27 cellular contexts compared by ENCODE assay signal in genomic region chr16:8739989-8740704, GRCh38. TPM values are rescaled to one million over a fixed set of nuclear protein-coding genes. Genes with fewer than 3 reads are reported as not detected.
DNase-seq lines count a peak whose midpoint lies in the region; ATAC-seq, FAIRE-seq and TF ChIP-seq lines count a peak whose summit lies in the region.
"Had no signal": no experiment of that assay in that cellular context is flagged by ENCODE, and none has a peak within 500 bp of the region (broad histone marks: within the 10 kb centered on the region; RNA-seq: fewer than 3 reads in every experiment).

No MANE protein-coding gene starts in this region.

- intact Hi-C loops in kidney (cut with DNase I) (no loop called here), sigmoid colon (cut with DNase I) (no loop called here)

- TF ChIP-seq EP300 in sigmoid colon (IDR thresholded peaks at IDR 0.05) = no peak

- H3K27me3 ChIP-seq in RWPE2 (ENCODE audit: insufficient read depth, poor library complexity, severe bottlenecking) = no peaks in the 10 kb centered on the region
- H3K27me3 ChIP-seq in sigmoid colon = no peaks in the 10 kb centered on the region
- H3K27me3 ChIP-seq: breast epithelium, gastroesophageal sphincter, suprapubic skin had no signal

- FAIRE-seq in kidney (lab: Jason Lieb, UNC) = no peak
- FAIRE-seq: colon had no signal

- no peak overlapping the region for H3K9ac ChIP-seq in kidney (ENCODE audit: low read length in 2 of 2)

- TF ChIP-seq POLR2A in sigmoid colon (IDR thresholded peaks at IDR 0.05) = no peak

- DNase-seq in MV-4-11 (lab: John Stamatoyannopoulos, UW) (peak; percentile 99), RWPE2 (ENCODE audit: low spot score) (peak; percentile 19), kidney (no peak), sigmoid colon (peak; percentile 52), NCI-H2029 treated with DMSO at 0.1 percent for 48 hours (lab: John Stamatoyannopoulos, UW) (no peak), HPDE6-E6E7 (ENCODE audit: extremely low spot score) (no peak), cerebellar cortex (ENCODE audit: low spot score) (no peak), activated gamma-delta T cell (lab: John Stamatoyannopoulos, UW) (no peak)
- DNase-seq: activated CD4-positive, alpha-beta T cell treated with anti-CD3 and anti-CD28 coated beads for 48 hours; activated naive CD4-positive, alpha-beta T cell treated with anti-CD3 and anti-CD28 coated beads, Interleukin-2, amount 50 U/mL, for 16 hours; Caco-2; effector CD4-positive, alpha-beta T cell; immature natural killer cell; naive thymus-derived CD4-positive, alpha-beta T cell; NCI-H1092; NCI-H1694 treated with DMSO at 0.1 percent for 48 hours; NCI-H524 treated with DMSO at 0.1 percent for 48 hours; psoas muscle; SHP77 treated with DMSO at 0.1 percent for 48 hours; stimulated activated naive B cell treated with anti-CD40 and anti-IgM and Interleukin-4, amounts not matched to agents 10 μg/mL and 1 μg/mL and 100 μg/mL, for 72 hours had no signal

- no peak overlapping the region for H3K27ac ChIP-seq in RWPE2 (ENCODE audit: poor library complexity, severe bottlenecking)
- peak overlapping the region; percentile 61 to 74 for H3K27ac ChIP-seq in kidney (ENCODE audit: low read depth in 2 of 2, low read length in 2 of 2)
- H3K27ac ChIP-seq in sigmoid colon = no peak overlapping the region
- H3K27ac ChIP-seq: breast epithelium, C4-2B, gastroesophageal sphincter, psoas muscle, suprapubic skin had no signal

- H3K36me3 ChIP-seq in RWPE2 (ENCODE audit: low read depth) (no peaks in the 10 kb centered on the region), kidney (ENCODE audit: control insufficient read depth in 1 of 2, insufficient read depth in 2 of 2, low read length in 2 of 2) (peaks cover 0 to 8% of the 10 kb centered on the region in 2 donors), sigmoid colon (peaks cover 0 to 8% (median 0%) of the 10 kb centered on the region in 4 donors)
- H3K36me3 ChIP-seq: breast epithelium, suprapubic skin had no signal

- H3K9me3 ChIP-seq in RWPE2 (ENCODE audit: severe bottlenecking) (no peaks in the 10 kb centered on the region), kidney (ENCODE audit: control insufficient read depth in 1 of 2, low read length in 2 of 2) (no peaks in the 10 kb centered on the region), sigmoid colon (no peaks in the 10 kb centered on the region)
- H3K9me3 ChIP-seq: breast epithelium, Caco-2, gastroesophageal sphincter, psoas muscle, suprapubic skin had no signal

- no peaks in the 10 kb centered on the region for H3K4me1 ChIP-seq in RWPE2 (ENCODE audit: insufficient read depth, poor library complexity, severe bottlenecking)
- H3K4me1 ChIP-seq in kidney (ENCODE audit: control insufficient read depth in 1 of 2, insufficient read depth in 1 of 2, low read depth in 1 of 2, low read length in 2 of 2) = peaks cover 8 to 23% of the 10 kb centered on the region in 2 donors
- H3K4me1 ChIP-seq in sigmoid colon = peaks cover 0 to 3% (median 0%) of the 10 kb centered on the region in 4 donors
- H3K4me1 ChIP-seq: breast epithelium, psoas muscle, suprapubic skin had no signal

- no peak for ATAC-seq in RWPE2 (ENCODE audit: low read depth)
- ATAC-seq: activated T-helper 17 cell treated with anti-CD3 and anti-CD28 coated beads, Interleukin-2, amount 50 U/mL, for 72 hours; HCT116; naive thymus-derived CD4-positive, alpha-beta T cell; psoas muscle; stimulated activated naive B cell treated with anti-CD40 and anti-IgM and Interleukin-4, amounts not matched to agents 10 μg/mL and 1 μg/mL and 100 μg/mL, for 72 hours had no signal

- TF ChIP-seq CTCF in RWPE2 (IDR thresholded peaks at IDR 0.05; ENCODE audit: poor library complexity, severe bottlenecking) (no peak), kidney (IDR thresholded peaks at IDR 0.05; ENCODE audit: borderline replicate concordance, extremely low read depth, insufficient read depth) (no peak), sigmoid colon (IDR thresholded peaks at IDR 0.05) (no peak)

- 70 to 82% methylated on average over 13 of the region's 13 CpGs for WGBS in sigmoid colon, 2 donors

- H3K4me3 ChIP-seq in RWPE2 (ENCODE audit: severe bottlenecking) (no peak overlapping the region), kidney (ENCODE audit: low read length in 2 of 2) (no peak overlapping the region), sigmoid colon (no peak overlapping the region)
- H3K4me3 ChIP-seq: breast epithelium, gastroesophageal sphincter, psoas muscle, suprapubic skin had no signal

RNA-seq across cellular contexts. Expression of gene TMEM186, which starts 57.3 kb away (rescaled TPM):
- total RNA-seq in kidney (11.0 TPM), sigmoid colon (10 to 100 TPM in 2 of 4 donors, 1 to 10 TPM in 2; 1.9 to 13.3 (median 8.7) TPM)
- polyA plus RNA-seq in kidney (ENCODE audit: insufficient read depth, low read depth, low replicate concordance) (20.2 TPM), sigmoid colon (10 to 100 TPM in 1 of 3 donors, 1 to 10 TPM in 2; 9.0 to 13.9 (median 9.9) TPM)

RNA-seq across cellular contexts. Expression of gene PMM2, which starts 57.5 kb away (rescaled TPM):
- 39.5 TPM for total RNA-seq in kidney
- 21.5 TPM for polyA plus RNA-seq in kidney (ENCODE audit: insufficient read depth, low read depth, low replicate concordance)
- total RNA-seq in sigmoid colon = 10 to 100 TPM; 13.6 to 22.1 (median 18.4) TPM
- polyA plus RNA-seq in sigmoid colon = 10 to 100 TPM; 29.8 to 52.4 (median 33.6) TPM

Comparison
In these comparisons a context has a peak if more than half of its experiments do, and no peak if none do; other contexts are left out.
1. DNase-seq: peak in MV-4-11 (single experiment), RWPE2 (single experiment) and sigmoid colon (single experiment); none in kidney (single experiment), NCI-H2029 treated with DMSO at 0.1 percent for 48 hours (single experiment), HPDE6-E6E7 (single experiment), cerebellar cortex (single experiment) and activated gamma-delta T cell (single experiment).
2. H3K27ac ChIP-seq: peak in kidney (2 of 2); none in RWPE2 (single experiment) and sigmoid colon (0 of 4).